In the genomic region with DNA sequence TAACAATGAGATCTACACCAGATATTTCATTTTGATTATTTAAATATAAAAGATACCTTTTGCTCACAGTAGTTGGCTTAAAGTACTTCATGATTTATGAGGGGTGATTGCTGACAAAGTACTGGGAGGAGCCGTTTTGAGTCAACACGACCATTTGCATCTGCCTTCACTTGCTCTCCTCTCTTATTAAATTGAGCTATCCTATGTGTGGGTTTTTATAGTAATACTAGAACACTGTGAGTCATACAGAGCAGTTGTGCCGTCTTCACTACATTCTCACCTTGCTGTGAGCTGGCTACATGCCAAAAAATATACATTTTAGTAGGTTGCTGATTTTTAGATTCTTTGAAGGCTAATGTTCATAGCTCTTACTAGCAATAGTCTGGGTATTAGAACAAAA, we compare ENCODE assay signal across 8 cellular contexts.
A peak's percentile ranks its signal among the peaks of the same experiment; 100 is the strongest.
DNase-seq lines count a peak whose midpoint lies in the region; ATAC-seq, FAIRE-seq and TF ChIP-seq lines count a peak whose summit lies in the region.

No MANE protein-coding gene starts in this region.

- intact Hi-C loops in tibial artery (cut with DNase I; ENCODE audit: low total_unique reads): no loop called here

- H3K9me3 Mint-ChIP-seq in activated T-helper 17 cell treated with anti-CD3 and anti-CD28 coated beads, Interleukin-2, amount 50 U/mL, for 72 hours: no peaks in the 10 kb centered on the region

- no peaks in the 10 kb centered on the region for H3K27me3 Mint-ChIP-seq in activated T-helper 17 cell treated with anti-CD3 and anti-CD28 coated beads, Interleukin-2, amount 50 U/mL, for 72 hours

- DNase-seq in DMS 273 (lab: John Stamatoyannopoulos, UW; ENCODE audit: unreplicated experiment) (peak; percentile 61), HTR-8/SVneo (ENCODE audit: insufficient read length, low spot score) (peak; percentile 26), tibial artery (no peak), anterior cingulate cortex (lab: John Stamatoyannopoulos, UW) (no peak), dermis blood vessel endothelial cell (no peak), AML-193 (lab: John Stamatoyannopoulos, UW) (no peak)

- no peaks in the 10 kb centered on the region for H3K27me3 ChIP-seq in tibial artery

- no peaks in the 10 kb centered on the region for H3K36me3 ChIP-seq in tibial artery

- FAIRE-seq in HTR-8/SVneo (lab: Jason Lieb, UNC): peak; percentile 23

- H3K4me3 ChIP-seq in tibial artery: no peak overlapping the region

- TF ChIP-seq CTCF in tibial artery (IDR thresholded peaks at IDR 0.05): no peak

- H3K4me1 Mint-ChIP-seq in activated T-helper 17 cell treated with anti-CD3 and anti-CD28 coated beads, Interleukin-2, amount 50 U/mL, for 72 hours: peaks cover 5% of the 10 kb centered on the region

- H3K4me1 ChIP-seq in tibial artery: no peaks in the 10 kb centered on the region

- peak; percentile 74 for ATAC-seq in GM19452 (IDR thresholded peaks at IDR 0.05; ENCODE audit: unreplicated experiment)
- ATAC-seq in activated T-helper 17 cell treated with anti-CD3 and anti-CD28 coated beads, Interleukin-2, amount 50 U/mL, for 72 hours (replicated peaks): peak; percentile 97

- H3K27ac ChIP-seq in tibial artery: no peak overlapping the region

- H3K36me3 Mint-ChIP-seq in activated T-helper 17 cell treated with anti-CD3 and anti-CD28 coated beads, Interleukin-2, amount 50 U/mL, for 72 hours (ENCODE audit: low read depth): no peaks in the 10 kb centered on the region

- no peak overlapping the region for H3K4me3 Mint-ChIP-seq in activated T-helper 17 cell treated with anti-CD3 and anti-CD28 coated beads, Interleukin-2, amount 50 U/mL, for 72 hours

- no peak overlapping the region for H3K27ac Mint-ChIP-seq in activated T-helper 17 cell treated with anti-CD3 and anti-CD28 coated beads, Interleukin-2, amount 50 U/mL, for 72 hours

- no peaks in the 10 kb centered on the region for H3K9me3 ChIP-seq in tibial artery

Comparison
In these comparisons a context has a peak if more than half of its experiments do, and no peak if none do; other contexts are left out.
1. DNase-seq: peak in DMS 273 (single experiment) and HTR-8/SVneo (single experiment); none in tibial artery (0 of 2), anterior cingulate cortex (0 of 58), dermis blood vessel endothelial cell (single experiment) and AML-193 (0 of 2).